In the genomic region with DNA sequence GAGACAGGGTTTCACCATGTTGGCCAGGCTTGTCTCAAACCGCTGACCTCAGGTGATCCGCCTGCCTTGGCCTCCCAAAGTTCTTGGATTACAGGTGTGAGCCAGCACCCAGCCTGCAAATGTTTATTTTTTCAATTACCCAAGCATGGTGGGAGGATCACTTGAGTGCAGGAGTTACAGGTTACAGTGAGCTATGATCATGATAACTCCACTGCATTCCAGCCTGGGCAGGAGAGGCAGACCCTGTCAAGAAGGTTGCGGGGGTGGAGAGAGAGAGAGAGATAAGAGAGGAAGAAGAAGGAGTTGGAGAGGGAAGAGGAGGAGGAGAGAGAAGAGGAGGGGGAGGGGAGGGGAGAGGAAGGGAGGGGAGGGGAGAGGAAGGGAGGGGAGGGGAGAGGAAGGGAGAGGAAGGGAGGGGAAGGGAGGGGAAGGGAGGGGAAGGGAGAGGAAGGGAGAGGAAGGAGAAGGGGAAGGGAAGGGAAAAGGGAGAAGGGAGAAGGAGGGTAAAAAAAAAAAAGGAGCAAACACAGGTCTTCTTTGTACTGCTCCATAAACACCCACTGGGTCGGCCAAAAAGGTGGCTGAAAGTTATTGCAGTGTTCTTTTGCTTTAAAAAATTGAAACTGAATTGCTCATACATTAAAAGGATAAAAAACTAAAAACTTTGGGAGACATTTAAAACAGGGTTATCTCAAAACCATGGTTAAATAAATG, we compare ENCODE assay signal across 35 cellular contexts. TPM values are rescaled to one million over a fixed set of nuclear protein-coding genes. Genes with fewer than 3 reads are reported as not detected.
"Had no signal": no experiment of that assay in that cellular context is flagged by ENCODE, and none has a peak within 500 bp of the region (broad histone marks: within the 10 kb centered on the region; RNA-seq: fewer than 3 reads in every experiment).

No MANE protein-coding gene starts in this region.

- H3K36me3 ChIP-seq: adrenal gland, ascending aorta, cardiac muscle cell had no signal

- DNase-seq: activated B cell treated with CpG ODN at 0.5 μM for 24 hours; activated CD4-positive, alpha-beta memory T cell treated with anti-CD3 and anti-CD28 coated beads for 36 hours; activated CD4-positive, alpha-beta T cell treated with anti-CD3 and anti-CD28 coated beads for 4 hours; activated CD4-positive, alpha-beta T cell treated with anti-CD3 and anti-CD28 coated beads, Interleukin-2, amount 10 ng/mL, durations not matched to agents 24 days and 14 days; activated CD4-positive, alpha-beta T cell treated with anti-CD3 and anti-CD28 coated beads, Interleukin-2, amount 50 U/mL, for 1 hour; activated CD4-positive, alpha-beta T cell treated with anti-CD3 and anti-CD28 coated beads, Interleukin-2, amount 50 U/mL, for 4 hours; activated CD4-positive, CD25-positive, alpha-beta regulatory T cell treated with anti-CD3 and anti-CD28 coated beads, Interleukin-2, amount 50 U/mL, for 72 hours; activated CD8-positive, alpha-beta memory T cell treated with anti-CD3 and anti-CD28 coated beads, Interleukin-2, amount 50 U/mL, for 4 hours; activated CD8-positive, alpha-beta T cell treated with anti-CD3 and anti-CD28 coated beads for 36 hours; activated effector memory CD4-positive, alpha-beta T cell treated with anti-CD3 and anti-CD28 coated beads, Interleukin-2, amount 50 U/mL, for 16 hours; activated gamma-delta T cell treated with Interleukin-2 at 50 U/mL for 16 hours; activated naive CD4-positive, alpha-beta T cell; activated naive CD4-positive, alpha-beta T cell treated with anti-CD3 and anti-CD28 coated beads for 36 hours; activated naive CD4-positive, alpha-beta T cell treated with anti-CD3 and anti-CD28 coated beads, Interleukin-2, amount 50 U/mL, for 16 hours; activated naive CD8-positive, alpha-beta T cell treated with anti-CD3 and anti-CD28 coated beads for 36 hours; activated T-cell treated with anti-CD3 and anti-CD28 coated beads for 4 hours; activated T-cell treated with anti-CD3 and anti-CD28 coated beads, Interleukin-2, amount 50 U/mL, for 1 hour; activated T-cell treated with anti-CD3 and anti-CD28 coated beads, Interleukin-2, amount 50 U/mL, for 4 hours; activated T-cell treated with anti-CD3 and anti-CD28 coated beads, Interleukin-2, amount 50 U/mL, for 72 hours; adrenal gland; amygdala; anterior cingulate cortex; caudate nucleus; cerebellar nuclear complex; T-helper 2 cell; T-helper 9 cell had no signal

- FAIRE-seq: bronchial epithelial cell had no signal

- H3K4me3 ChIP-seq: adrenal gland, ascending aorta, cardiac muscle cell had no signal

- H3K27ac ChIP-seq: adrenal gland, ascending aorta, cardiac muscle cell, VCaP had no signal

- H3K27me3 ChIP-seq: adrenal gland, ascending aorta, cardiac muscle cell had no signal

- ATAC-seq: activated CD8-positive, alpha-beta T cell treated with anti-CD3 and anti-CD28 coated beads for 36 hours; activated naive CD4-positive, alpha-beta T cell treated with anti-CD3 and anti-CD28 coated beads, Interleukin-2, amount 50 U/mL, for 72 hours; activated T-cell treated with anti-CD3 and anti-CD28 coated beads, Interleukin-2, amount 50 U/mL, for 4 hours; activated T-cell treated with anti-CD3 and anti-CD28 coated beads, Interleukin-2, amount 50 U/mL, for 72 hours; activated T-helper 17 cell treated with anti-CD3 and anti-CD28 coated beads, Interleukin-2, amount 50 U/mL, for 72 hours had no signal

- H3K4me1 ChIP-seq: adrenal gland, ascending aorta had no signal

- H3K9me3 ChIP-seq: adrenal gland, ascending aorta had no signal

RNA-seq across cellular contexts. Expression of a gene that starts 5.8 kb away (rescaled TPM):
- total RNA-seq: activated B cell treated with CpG ODN at 0.5 μM for 24 hours; activated CD4-positive, alpha-beta memory T cell treated with anti-CD3 and anti-CD28 coated beads for 36 hours; activated CD4-positive, alpha-beta T cell treated with anti-CD3 and anti-CD28 coated beads, Interleukin-2, amount 10 ng/mL, durations not matched to agents 24 days and 14 days; activated CD8-positive, alpha-beta memory T cell treated with anti-CD3 and anti-CD28 coated beads for 36 hours; activated CD8-positive, alpha-beta T cell treated with anti-CD3 and anti-CD28 coated beads for 36 hours; activated naive CD4-positive, alpha-beta T cell treated with anti-CD3 and anti-CD28 coated beads for 36 hours; activated naive CD4-positive, alpha-beta T cell treated with anti-CD3 and anti-CD28 coated beads, Interleukin-2, amount 50 U/mL, for 72 hours; activated naive CD8-positive, alpha-beta T cell treated with anti-CD3 and anti-CD28 coated beads for 36 hours; activated T-cell treated with anti-CD3 and anti-CD28 coated beads, Interleukin-2, amount 50 U/mL, for 4 hours; activated T-cell treated with anti-CD3 and anti-CD28 coated beads, Interleukin-2, amount 50 U/mL, for 72 hours; activated T-helper 1 cell treated with anti-CD3 and anti-CD28 coated beads, Interleukin-12 subunit alpha, Interleukin-12 subunit beta, Interleukin-2, Interleukin-4 antibody, amounts not matched to agents 30 ng/mL and 10 ng/mL and 1 ng/mL, durations not matched to agents 14 hours and 24 hours and 36 hours; activated T-helper 17 cell treated with anti-CD3 and anti-CD28 coated beads, Interleukin-2, amount 50 U/mL, for 72 hours; ascending aorta; bronchial epithelial cell; cardiac muscle cell; chondrocyte had no signal

RNA-seq across cellular contexts. Expression of a gene that starts 26.5 kb away (rescaled TPM):
- total RNA-seq: activated B cell treated with CpG ODN at 0.5 μM for 24 hours; activated CD4-positive, alpha-beta memory T cell treated with anti-CD3 and anti-CD28 coated beads for 36 hours; activated CD4-positive, alpha-beta T cell treated with anti-CD3 and anti-CD28 coated beads, Interleukin-2, amount 10 ng/mL, durations not matched to agents 24 days and 14 days; activated CD8-positive, alpha-beta memory T cell treated with anti-CD3 and anti-CD28 coated beads for 36 hours; activated CD8-positive, alpha-beta T cell treated with anti-CD3 and anti-CD28 coated beads for 36 hours; activated naive CD4-positive, alpha-beta T cell treated with anti-CD3 and anti-CD28 coated beads for 36 hours; activated naive CD4-positive, alpha-beta T cell treated with anti-CD3 and anti-CD28 coated beads, Interleukin-2, amount 50 U/mL, for 72 hours; activated naive CD8-positive, alpha-beta T cell treated with anti-CD3 and anti-CD28 coated beads for 36 hours; activated T-cell treated with anti-CD3 and anti-CD28 coated beads, Interleukin-2, amount 50 U/mL, for 4 hours; activated T-cell treated with anti-CD3 and anti-CD28 coated beads, Interleukin-2, amount 50 U/mL, for 72 hours; activated T-helper 1 cell treated with anti-CD3 and anti-CD28 coated beads, Interleukin-12 subunit alpha, Interleukin-12 subunit beta, Interleukin-2, Interleukin-4 antibody, amounts not matched to agents 30 ng/mL and 10 ng/mL and 1 ng/mL, durations not matched to agents 14 hours and 24 hours and 36 hours; activated T-helper 17 cell treated with anti-CD3 and anti-CD28 coated beads, Interleukin-2, amount 50 U/mL, for 72 hours; adrenal gland; ascending aorta; bronchial epithelial cell; cardiac muscle cell; chondrocyte had no signal
- polyA plus RNA-seq: adrenal gland, cardiac muscle cell had no signal
